Comparison of ENCODE assay signal across 13 cellular contexts in the genomic region with DNA sequence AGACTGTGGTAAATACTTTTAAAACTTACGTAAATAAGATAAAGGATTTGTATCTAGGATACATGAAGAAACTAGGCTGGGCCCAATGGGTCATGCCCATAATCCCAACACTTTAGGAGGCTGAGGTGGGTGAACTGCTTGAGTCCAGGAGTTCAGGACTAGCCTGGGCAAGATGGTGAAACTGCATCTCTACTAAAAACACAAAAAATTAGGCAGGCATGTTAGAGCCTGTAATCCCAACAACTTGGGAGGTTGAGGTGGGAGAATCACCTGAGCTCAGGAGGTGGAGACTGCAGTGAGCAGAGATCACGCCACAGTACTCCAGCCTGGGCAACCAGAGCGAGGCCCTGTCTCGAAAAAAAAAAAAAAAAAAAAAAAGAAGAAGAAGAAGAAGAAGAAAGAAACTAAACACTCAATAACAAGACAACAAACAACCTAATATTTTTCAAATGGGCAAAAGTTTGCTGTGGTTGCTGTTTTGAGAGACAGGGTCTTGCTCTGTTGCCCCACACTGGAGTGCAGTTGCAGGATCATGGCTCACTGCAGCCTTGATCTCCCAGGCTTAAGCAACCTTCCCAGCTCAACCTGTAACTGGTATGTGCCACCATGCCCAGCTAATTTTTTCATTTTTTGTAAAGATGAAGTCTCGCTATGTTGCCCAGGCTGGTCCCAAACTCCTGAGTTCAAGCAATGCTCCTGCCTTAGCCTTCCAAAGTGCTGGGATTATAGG.
"Had no signal": no experiment of that assay in that cellular context is flagged by ENCODE, and none has a peak within 500 bp of the region (broad histone marks: within the 10 kb centered on the region; RNA-seq: fewer than 3 reads in every experiment).

No MANE protein-coding gene starts in this region.

- H3K4me3 Mint-ChIP-seq: activated naive CD4-positive, alpha-beta T cell treated with anti-CD3 and anti-CD28 coated beads, Interleukin-2, amount 10 ng/mL, durations not matched to agents 7 days and 5 days; neural progenitor cell; T-helper 2 cell treated with Interferon-gamma antibody and Interleukin-4, amounts not matched to agents 5 μg/mL and 100 μg/mL, for 36 hours had no signal

- H3K27me3 Mint-ChIP-seq: activated naive CD4-positive, alpha-beta T cell treated with anti-CD3 and anti-CD28 coated beads, Interleukin-2, amount 10 ng/mL, durations not matched to agents 7 days and 5 days had no signal

- DNase-seq: activated CD4-positive, alpha-beta T cell treated with anti-CD3 and anti-CD28 coated beads, Interleukin-2, amount 50 U/mL, for 1 hour; activated CD8-positive, alpha-beta memory T cell treated with anti-CD3 and anti-CD28 coated beads for 24 hours; activated naive CD4-positive, alpha-beta T cell treated with anti-CD3 and anti-CD28 coated beads, Interleukin-2, amount 10 ng/mL, durations not matched to agents 7 days and 5 days; glutamatergic neuron; hypothalamus; kidney glomerular epithelial cell; ovary; stimulated activated CD4-positive, alpha-beta T cell treated with anti-CD3 and anti-CD28 coated beads, Interleukin-1b, Interleukin-23, amount 100 ng/mL, for 48 hours; SW 1271 had no signal

- H3K4me3 ChIP-seq: ascending aorta, breast epithelium, neural progenitor cell, ovary had no signal

- H3K27ac Mint-ChIP-seq: activated naive CD4-positive, alpha-beta T cell treated with anti-CD3 and anti-CD28 coated beads, Interleukin-2, amount 10 ng/mL, durations not matched to agents 7 days and 5 days; neural progenitor cell had no signal

- H3K4me1 Mint-ChIP-seq: activated naive CD4-positive, alpha-beta T cell treated with anti-CD3 and anti-CD28 coated beads, Interleukin-2, amount 10 ng/mL, durations not matched to agents 7 days and 5 days; neural progenitor cell had no signal
